ENCODE assay signal across 13 cellular contexts in genomic region chr15:71806452-71806931, GRCh38. TPM values are rescaled to one million over a fixed set of nuclear protein-coding genes. Genes with fewer than 3 reads are reported as not detected.
A peak's percentile ranks its signal among the peaks of the same experiment; 100 is the strongest.
DNase-seq lines count a peak whose midpoint lies in the region; ATAC-seq, FAIRE-seq and TF ChIP-seq lines count a peak whose summit lies in the region.
"Had no signal": no experiment of that assay in that cellular context is flagged by ENCODE, and none has a peak within 500 bp of the region (broad histone marks: within the 10 kb centered on the region; RNA-seq: fewer than 3 reads in every experiment).

No MANE protein-coding gene starts in this region.

- H3K27me3 ChIP-seq in BLaER1 treated with 17β-estradiol and CSF1 and Interleukin-3, amounts not matched to agents 10 nM and 100 nM, result no peaks in the 10 kb centered on the region
- H3K27me3 ChIP-seq in HepG2 (ENCODE audit: control insufficient read depth in 1 of 2, insufficient read depth in 2 of 2, low read length in 2 of 2) (peaks cover 15 to 35% of the 10 kb centered on the region in 2 experiments; a peak in 4 of 5 replicates), lower lobe of right lung (ENCODE audit: low read depth) (no peaks in the 10 kb centered on the region), HAP-1 (ENCODE audit: low read depth) (no peaks in the 10 kb centered on the region)

- peak overlapping the region in 3 of 11 experiments; percentile 39 to 46 (median 41); a peak in 2 of 22 replicates for H3K27ac ChIP-seq in BLaER1 treated with 17β-estradiol and CSF1 and Interleukin-3, amounts not matched to agents 10 nM and 100 nM
- H3K27ac ChIP-seq in HepG2 (ENCODE audit: extremely low read length, insufficient read depth, low read length), result no peak overlapping the region
- H3K27ac ChIP-seq in lower lobe of right lung, result no peak overlapping the region
- H3K27ac ChIP-seq: heart right ventricle, parathyroid adenoma had no signal

- no peaks in the 10 kb centered on the region for H3K79me2 ChIP-seq in HepG2 (ENCODE audit: insufficient read depth, low read length)
- H3K79me2 ChIP-seq: parathyroid adenoma had no signal

- in situ Hi-C loops in HepG2 (cut with HindIII; ENCODE audit: extremely low pct_ligation_motif_present, low pct_unique_long_range_greater_than_20kb), result loop anchor here (10.0 kb wide), 1 partner anchor 692 kb away; the partner anchor contains the start of gene THSD4
- in situ Hi-C loops in HAP-1 (cut with MboI; ENCODE audit: low sequenced_read_pairs), result loop anchor here (5.0 kb wide), 1 partner anchor 351 kb away; no protein-coding TSS in a partner anchor

- intact Hi-C loops in HepG2 (cut with micrococcal nuclease; ENCODE audit: unreplicated experiment) (no loop called here), lower lobe of right lung (cut with DNase I) (no loop called here)

- H3K36me3 ChIP-seq in BLaER1 treated with 17β-estradiol and CSF1 and Interleukin-3, amounts not matched to agents 10 nM and 100 nM, result no peaks in the 10 kb centered on the region
- H3K36me3 ChIP-seq in HepG2 (replicated peaks in 1 of 2; ENCODE audit: control insufficient read depth in 1 of 2, insufficient read depth in 2 of 2, low read length in 2 of 2), result no peaks in the 10 kb centered on the region
- no peaks in the 10 kb centered on the region for H3K36me3 ChIP-seq in lower lobe of right lung
- no peaks in the 10 kb centered on the region for H3K36me3 ChIP-seq in HAP-1 (replicated peaks)
- H3K36me3 ChIP-seq: heart right ventricle had no signal

- BruUV-seq in HepG2 (replicated peaks; lab: Mats Ljungman, UMichigan), result no TSS peak

- POLR2A ChIA-PET in HepG2 (lab: Yijun Ruan, JAX), result no interaction called here

- TF ChIP-seq CTCF in HepG2 (CRISPR knock-in tag; IDR thresholded peaks at IDR 0.05) (no peak), lower lobe of right lung (IDR thresholded peaks at IDR 0.05) (no peak)

- 42% methylated on average over 5 of the region's 7 CpGs for WGBS in HepG2 (ENCODE audit: low lambda C conversion rate)

- H2AFZ ChIP-seq in HepG2 (ENCODE audit: low read length), result no peak overlapping the region
- H2AFZ ChIP-seq: parathyroid adenoma had no signal

- no peaks in the 10 kb centered on the region for H4K20me1 ChIP-seq in BLaER1 treated with 17β-estradiol and CSF1 and Interleukin-3, amounts not matched to agents 10 nM and 100 nM
- H4K20me1 ChIP-seq in HepG2 (ENCODE audit: insufficient read depth, low read length), result no peaks in the 10 kb centered on the region

- peak overlapping the region in 3 of 11 experiments; percentile 11 to 47 (median 20); a peak in 2 of 22 replicates for H3K9ac ChIP-seq in BLaER1 treated with 17β-estradiol and CSF1 and Interleukin-3, amounts not matched to agents 10 nM and 100 nM
- no peak overlapping the region for H3K9ac ChIP-seq in HepG2 (ENCODE audit: insufficient read depth, low read depth, low read length)
- H3K9ac ChIP-seq: parathyroid adenoma had no signal

- TF ChIP-seq RAD21 in Ishikawa (IDR thresholded peaks at IDR 0.05; ENCODE audit: low read depth) (no peak), HepG2 (CRISPR knock-in tag; IDR thresholded peaks at IDR 0.05) (no peak)

- H3K4me3 ChIP-seq in BLaER1 treated with 17β-estradiol and CSF1 and Interleukin-3, amounts not matched to agents 10 nM and 100 nM, result no peak overlapping the region
- H3K4me3 ChIP-seq in HepG2 (replicated peaks in 1 of 3; ENCODE audit: insufficient read depth in 1 of 3, low read depth in 2 of 3, low read length in 3 of 3) (no peak overlapping the region), lower lobe of right lung (no peak overlapping the region), HAP-1 (no peak overlapping the region)
- H3K4me3 ChIP-seq: heart right ventricle had no signal

- TF ChIP-seq EP300 in Ishikawa (IDR thresholded peaks at IDR 0.05; ENCODE audit: borderline replicate concordance) (no peak), HepG2 (IDR thresholded peaks at IDR 0.05; ENCODE audit: low read depth in 2 of 2, low read length in 2 of 2) (no peak), HepG2 (CRISPR knock-in tag; IDR thresholded peaks at IDR 0.05; ENCODE audit: borderline replicate concordance) (no peak)

- DNase-seq in astrocyte of the hippocampus (ENCODE audit: low read depth, low spot score) (peak; percentile 67), HepG2 (ENCODE audit: low spot score) (no peak), mucosa of gallbladder (ENCODE audit: low spot score) (no peak), lower lobe of right lung (no peak), HAP-1 (ENCODE audit: low spot score in 2 of 2) (no peak)
- DNase-seq: activated CD4-positive, alpha-beta T cell treated with anti-CD3 and anti-CD28 coated beads, Interleukin-2, amount 10 ng/mL, durations not matched to agents 7 days and 5 days; activated naive CD8-positive, alpha-beta T cell treated with anti-CD3 and anti-CD28 coated beads, Interleukin-2, amount 50 U/mL, for 24 hours; CD4-positive, alpha-beta memory T cell; heart right ventricle had no signal

- no peak for TF ChIP-seq POLR2A in HepG2 (IDR thresholded peaks at IDR 0.05; ENCODE audit: insufficient read depth in 1 of 2, low read depth in 2 of 2, low read length in 2 of 2)

- peaks cover 19 to 43% (median 33%) of the 10 kb centered on the region in 10 experiments for H3K4me1 ChIP-seq in BLaER1 treated with 17β-estradiol and CSF1 and Interleukin-3, amounts not matched to agents 10 nM and 100 nM
- no peaks in the 10 kb centered on the region for H3K4me1 ChIP-seq in HepG2 (ENCODE audit: insufficient read depth, low read length)
- H3K4me1 ChIP-seq in lower lobe of right lung, result no peaks in the 10 kb centered on the region
- no peaks in the 10 kb centered on the region; the same call in 1 of the 2 replicates for H3K4me1 ChIP-seq in HAP-1

- CTCF ChIA-PET in HepG2 (lab: Yijun Ruan, JAX; ENCODE audit: low intra/inter-chr PET ratio, low total read pairs), result no interaction called here

- FAIRE-seq in HepG2 (lab: Jason Lieb, UNC), result no peak

- ATAC-seq in HepG2 (no peak), GM18909 (IDR thresholded peaks at IDR 0.05; ENCODE audit: poor library complexity, unreplicated experiment) (no peak), lower lobe of right lung (no peak)
- ATAC-seq: activated naive CD8-positive, alpha-beta T cell treated with anti-CD3 and anti-CD28 coated beads, Interleukin-2, amount 50 U/mL, for 24 hours; heart right ventricle had no signal

- no peaks in the 10 kb centered on the region for H3K9me3 ChIP-seq in BLaER1 treated with 17β-estradiol and CSF1 and Interleukin-3, amounts not matched to agents 10 nM and 100 nM (replicated peaks in 1 of 11)
- H3K9me3 ChIP-seq in HepG2 (ENCODE audit: low read length) (no peaks in the 10 kb centered on the region), lower lobe of right lung (no peaks in the 10 kb centered on the region), HAP-1 (no peaks in the 10 kb centered on the region)
- H3K9me3 ChIP-seq: heart right ventricle had no signal

- peak overlapping the region; percentile 69 to 91 (median 80) for H3K4me2 ChIP-seq in BLaER1 treated with 17β-estradiol and CSF1 and Interleukin-3, amounts not matched to agents 10 nM and 100 nM
- no peak overlapping the region for H3K4me2 ChIP-seq in HepG2 (ENCODE audit: low read depth, low read length)

TF ChIP-seq in Ishikawa, 13 proteins besides CTCF, POLR2A, EP300 and RAD21:
- TF ChIP-seq NFIC (IDR thresholded peaks at IDR 0.05), result 0 out of 2 replicates have a peak, but pooled peaks have one; percentile 9
- TF ChIP-seq CEBPB (IDR thresholded peaks at IDR 0.05), result no peak

TF ChIP-seq in HepG2, 621 proteins besides CTCF, POLR2A, EP300 and RAD21 (continues in another document):
- TF ChIP-seq, protein P1, sequence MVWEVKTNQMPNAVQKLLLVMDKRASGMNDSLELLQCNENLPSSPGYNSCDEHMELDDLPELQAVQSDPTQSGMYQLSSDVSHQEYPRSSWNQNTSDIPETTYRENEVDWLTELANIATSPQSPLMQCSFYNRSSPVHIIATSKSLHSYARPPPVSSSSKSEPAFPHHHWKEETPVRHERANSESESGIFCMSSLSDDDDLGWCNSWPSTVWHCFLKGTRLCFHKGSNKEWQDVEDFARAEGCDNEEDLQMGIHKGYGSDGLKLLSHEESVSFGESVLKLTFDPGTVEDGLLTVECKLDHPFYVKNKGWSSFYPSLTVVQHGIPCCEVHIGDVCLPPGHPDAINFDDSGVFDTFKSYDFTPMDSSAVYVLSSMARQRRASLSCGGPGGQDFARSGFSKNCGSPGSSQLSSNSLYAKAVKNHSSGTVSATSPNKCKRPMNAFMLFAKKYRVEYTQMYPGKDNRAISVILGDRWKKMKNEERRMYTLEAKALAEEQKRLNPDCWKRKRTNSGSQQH (CRISPR knock-in tag; IDR thresholded peaks at IDR 0.05; ENCODE audit: low read depth), result no peak
- TF ChIP-seq MAFF (IDR thresholded peaks at IDR 0.05; ENCODE audit: low read depth, low read length), result peak; percentile 77

RNA-seq across cellular contexts. Expression of gene NR2E3, which starts 3.9 kb away (rescaled TPM):
- total RNA-seq in HepG2 (2016; rRNA removed; fragmentation: Illumina TruSeq; extraction: Trizol), result not detected in 2 replicates
- total RNA-seq in HepG2 (2016; cell fraction: cytosol; rRNA removed; fragmentation: Illumina TruSeq; extraction: Trizol; ENCODE audit: low read depth), result not detected in 2 replicates
- total RNA-seq in HepG2 (2016; cell fraction: insoluble cytoplasmic fraction; rRNA removed; fragmentation: Illumina TruSeq; extraction: Trizol), result not detected in 2 replicates
- total RNA-seq in HepG2 (2016; cell fraction: membrane; rRNA removed; fragmentation: Illumina TruSeq; extraction: Trizol), result not detected in 2 replicates
- not detected in 2 replicates for total RNA-seq in HepG2 (2016; cell fraction: nucleus; rRNA removed; fragmentation: Illumina TruSeq; extraction: Trizol)
- not detected in 2 replicates for polyA plus RNA-seq in HepG2 (2011; rRNA removed)
- not detected in 2 replicates for polyA plus RNA-seq in HepG2 (2011; cell fraction: cytosol; rRNA removed)
- not detected in 2 replicates for polyA plus RNA-seq in HepG2 (2011; cell fraction: nucleus; rRNA removed)
- not detected in 2 replicates for polyA plus RNA-seq in HepG2 (2012)
- not detected in 2 replicates for polyA plus RNA-seq in HepG2 (2016; cell fraction: cytosol; fragmentation: Illumina TruSeq; extraction: Trizol; ENCODE audit: low read depth)
- polyA plus RNA-seq in HepG2 (2016; cell fraction: insoluble cytoplasmic fraction; fragmentation: Illumina TruSeq; extraction: Trizol; ENCODE audit: low read depth), result not detected in 2 replicates
- not detected in 2 replicates for polyA plus RNA-seq in HepG2 (2016; cell fraction: membrane; fragmentation: Illumina TruSeq; extraction: Trizol; ENCODE audit: low read depth)
- not detected in 2 replicates for polyA plus RNA-seq in HepG2 (2016; cell fraction: nucleus; fragmentation: Illumina TruSeq; extraction: Trizol; ENCODE audit: insufficient read depth, low read depth)
- polyA minus RNA-seq in HepG2 (2011; rRNA and poly(A)+ RNA removed; ENCODE audit: low replicate concordance), result 0.35 TPM in 1 of 2 replicates, not detected in the other
- polyA minus RNA-seq in HepG2 (2011; cell fraction: cytosol; rRNA and poly(A)+ RNA removed), result not detected in 2 replicates
- not detected in 2 replicates for polyA minus RNA-seq in HepG2 (2011; cell fraction: nucleus; rRNA and poly(A)+ RNA removed)
- total RNA-seq in mucosa of gallbladder, result 3.0 TPM
- not detected for total RNA-seq in lower lobe of right lung
- total RNA-seq: activated CD4-positive, alpha-beta T cell treated with anti-CD3 and anti-CD28 coated beads, Interleukin-2, amount 10 ng/mL, durations not matched to agents 7 days and 5 days; CD4-positive, alpha-beta memory T cell had no signal
- polyA plus RNA-seq: CD4-positive, alpha-beta memory T cell had no signal
